8 cellular contexts compared by ENCODE assay signal in genomic region chrX:18425199-18426003, GRCh38. TPM values are rescaled to one million over a fixed set of nuclear protein-coding genes. Genes with fewer than 3 reads are reported as not detected.
DNase-seq lines count a peak whose midpoint lies in the region; ATAC-seq, FAIRE-seq and TF ChIP-seq lines count a peak whose summit lies in the region.

CDKL5 (plus strand) TSS chrX:18425608; CDS start chrX:18507097, 81,489 bp downstream.

- POLR2A ChIA-PET in AG04449 (lab: Yijun Ruan, JAX), result no interaction called here

- ATAC-seq in GM18873 (IDR thresholded peaks at IDR 0.05; ENCODE audit: low FRiP score, unreplicated experiment) (peak; percentile 91), HG03159 (IDR thresholded peaks at IDR 0.05; ENCODE audit: unreplicated experiment) (peak; percentile 93)

- no peaks in the 10 kb centered on the region for H3K36me3 ChIP-seq in bronchial epithelial cell (ENCODE audit: control insufficient read depth, insufficient read depth, low read length)
- H3K36me3 ChIP-seq in iPS-20b (ENCODE audit: insufficient read depth, low read depth, low read length), result no peaks in the 10 kb centered on the region
- no peaks in the 10 kb centered on the region for H3K36me3 ChIP-seq in skeletal muscle satellite cell (ENCODE audit: insufficient read depth, low read length)

- peak within 1 kb of the TSS; percentile 73; the same call in 1 of the 2 replicates for H3K9ac ChIP-seq in iPS-20b (ENCODE audit: low read depth, low read length)
- H3K9ac ChIP-seq in skeletal muscle satellite cell (ENCODE audit: low read depth, low read length), result peak within 1 kb of the TSS; percentile 83

- H3K4me2 ChIP-seq in skeletal muscle satellite cell (ENCODE audit: low read length), result peak within 1 kb of the TSS; percentile 82

- H3K27me3 ChIP-seq in bronchial epithelial cell (ENCODE audit: control insufficient read depth, insufficient read depth, low read length), result no peaks in the 10 kb centered on the region
- H3K27me3 ChIP-seq in iPS-20b (ENCODE audit: insufficient read depth, low read length), result no peaks in the 10 kb centered on the region
- no peaks in the 10 kb centered on the region for H3K27me3 ChIP-seq in skeletal muscle satellite cell (ENCODE audit: control insufficient read depth, insufficient read depth, low read length)

- H3K4me3 ChIP-seq in AG04449 (ENCODE audit: low read depth, low read length) (peak within 1 kb of the TSS; percentile 67), WI38 (ENCODE audit: low read depth, low read length) (peak within 1 kb of the TSS; percentile 72), bronchial epithelial cell (ENCODE audit: low read depth, low read length) (peak within 1 kb of the TSS; percentile 58), iPS-20b (ENCODE audit: low read length) (peak within 1 kb of the TSS; percentile 90), skeletal muscle satellite cell (ENCODE audit: low read length) (peak within 1 kb of the TSS; percentile 85)

- FAIRE-seq in bronchial epithelial cell (lab: Jason Lieb, UNC), result no peak

- H3K27ac ChIP-seq in iPS-20b (ENCODE audit: low read length), result no peak within 1 kb of the TSS

- TF ChIP-seq CTCF in AG04449 (IDR thresholded peaks at IDR 0.05; ENCODE audit: insufficient read depth, low read length, missing control alignments) (no peak), WI38 (IDR thresholded peaks at IDR 0.05; ENCODE audit: low read depth, low read length) (no peak), bronchial epithelial cell (IDR thresholded peaks at IDR 0.05; ENCODE audit: insufficient read depth, low read length, severe bottlenecking) (no peak)

- CTCF ChIA-PET in AG04449 (lab: Yijun Ruan, JAX), result no interaction called here

- H3K4me1 ChIP-seq in iPS-20b (ENCODE audit: insufficient read depth, low read length) (peaks cover 10% of the 10 kb centered on the region; the same call in 1 of the 2 replicates), skeletal muscle satellite cell (ENCODE audit: control insufficient read depth, insufficient read depth, low read length) (peaks cover 17% of the 10 kb centered on the region)

- H3K9me3 ChIP-seq in iPS-20b (ENCODE audit: insufficient read depth, low read depth, low read length), result no peaks in the 10 kb centered on the region
- H3K9me3 ChIP-seq in skeletal muscle satellite cell (replicated peaks; ENCODE audit: low read length), result no peaks in the 10 kb centered on the region

- DNase-seq in AG04449 (ENCODE audit: low read depth, low spot score) (peak; percentile 75), NCI-H2227 (lab: John Stamatoyannopoulos, UW; ENCODE audit: unreplicated experiment) (peak; percentile 99), bronchial epithelial cell (ENCODE audit: low read depth) (peak; percentile 88)

RNA-seq across cellular contexts. Expression of gene CDKL5, which starts in this region (rescaled TPM):
- 2.6 and 4.5 TPM in 2 replicates for total RNA-seq in bronchial epithelial cell
- total RNA-seq in skeletal muscle satellite cell (2012; rRNA removed), result 1.3 and 2.0 TPM in 2 replicates
